Comparison of ENCODE assay signal across 12 cellular contexts in genomic region chr10:26550774-26551526, GRCh38.
DNase-seq lines count a peak whose midpoint lies in the region; ATAC-seq, FAIRE-seq and TF ChIP-seq lines count a peak whose summit lies in the region.
"Had no signal": no experiment of that assay in that cellular context is flagged by ENCODE, and none has a peak within 500 bp of the region (broad histone marks: within the 10 kb centered on the region; RNA-seq: fewer than 3 reads in every experiment).

No MANE protein-coding gene starts in this region.

- TF ChIP-seq CTCF in A673 (conservative IDR thresholded peaks at IDR 0.05; ENCODE audit: low read depth, low read length): peak; percentile 32; the same call in 1 of the 2 replicates
- no peak for TF ChIP-seq CTCF in D721Med (IDR thresholded peaks at IDR 0.05; ENCODE audit: insufficient read depth, missing control alignments)
- no peak for TF ChIP-seq CTCF in mesothelial cell of epicardium (IDR thresholded peaks at IDR 0.05; ENCODE audit: unreplicated experiment)

- intact Hi-C loops in A673 (cut with micrococcal nuclease; ENCODE audit: unreplicated experiment): no loop called here
- intact Hi-C loops in CD4-positive, alpha-beta memory T cell (cut with micrococcal nuclease): no loop called here

- no peaks in the 10 kb centered on the region for H3K36me3 Mint-ChIP-seq in mesothelial cell of epicardium
- peaks cover 78% of the 10 kb centered on the region for H3K36me3 Mint-ChIP-seq in T-helper 2 cell treated with Interferon-gamma antibody and Interleukin-4, amounts not matched to agents 5 μg/mL and 100 μg/mL, for 36 hours (ENCODE audit: low read depth)
- peaks cover 88 to 92% of the 10 kb centered on the region in 2 donors for H3K36me3 Mint-ChIP-seq in CD4-positive, alpha-beta memory T cell

- H3K4me1 Mint-ChIP-seq in mesothelial cell of epicardium: no peaks in the 10 kb centered on the region
- no peaks in the 10 kb centered on the region for H3K4me1 Mint-ChIP-seq in T-helper 2 cell treated with Interferon-gamma antibody and Interleukin-4, amounts not matched to agents 5 μg/mL and 100 μg/mL, for 36 hours (ENCODE audit: low read depth)
- peaks cover 0 to 23% (median 15%) of the 10 kb centered on the region in 4 donors for H3K4me1 Mint-ChIP-seq in CD4-positive, alpha-beta memory T cell

- H3K4me3 ChIP-seq in A673 (ENCODE audit: low read depth, low read length, poor library complexity, severe bottlenecking): no peak overlapping the region
- no peak overlapping the region for H3K4me3 ChIP-seq in CD4-positive, alpha-beta memory T cell (ENCODE audit: low read length in 2 of 2)
- H3K4me3 ChIP-seq: gastroesophageal sphincter had no signal

- H3K27me3 ChIP-seq in A673 (replicated peaks; ENCODE audit: insufficient read depth, low read depth, low read length, poor library complexity): no peaks in the 10 kb centered on the region
- H3K27me3 ChIP-seq in CD4-positive, alpha-beta memory T cell (ENCODE audit: insufficient read depth, low read length): no peaks in the 10 kb centered on the region

- POLR2A ChIA-PET in A673 (lab: Charles Lee; ENCODE audit: low non-redundant PET): no interaction called here
- POLR2A ChIA-PET in CD4-positive, alpha-beta memory T cell (lab: Charles Lee; ENCODE audit: partially characterized antibody): no interaction called here

- H3K27me3 Mint-ChIP-seq in mesothelial cell of epicardium (ENCODE audit: low read depth): no peaks in the 10 kb centered on the region
- H3K27me3 Mint-ChIP-seq in T-helper 2 cell treated with Interferon-gamma antibody and Interleukin-4, amounts not matched to agents 5 μg/mL and 100 μg/mL, for 36 hours (ENCODE audit: low read depth): no peaks in the 10 kb centered on the region
- no peaks in the 10 kb centered on the region for H3K27me3 Mint-ChIP-seq in CD4-positive, alpha-beta memory T cell

- CTCF ChIA-PET in A673 (lab: Charles Lee): no interaction called here
- CTCF ChIA-PET in CD4-positive, alpha-beta memory T cell (lab: Charles Lee; ENCODE audit: partially characterized antibody): interaction anchor here (1.0 to 1.3 kb wide), 3 partner anchors 11 to 215 kb away, joined by 3 to 4 read pairs (median 3); no protein-coding TSS in a partner anchor

- H3K27ac Mint-ChIP-seq in mesothelial cell of epicardium: no peak overlapping the region
- H3K27ac Mint-ChIP-seq in T-helper 2 cell treated with Interferon-gamma antibody and Interleukin-4, amounts not matched to agents 5 μg/mL and 100 μg/mL, for 36 hours: no peak overlapping the region
- peak overlapping the region in 1 of 7 donors; percentile 22 for H3K27ac Mint-ChIP-seq in CD4-positive, alpha-beta memory T cell
- H3K27ac Mint-ChIP-seq: T-helper 1 cell treated with Interleukin-12 subunit alpha and Interleukin-12 subunit beta and Interleukin-4 antibody, amounts not matched to agents 30 μg/mL and 1 μg/mL, for 36 hours had no signal

- peak; percentile 36 for DNase-seq in A673 (ENCODE audit: low spot score)
- peak; percentile 25 for DNase-seq in cerebellar cortex (ENCODE audit: low spot score)
- DNase-seq in D721Med (ENCODE audit: insufficient read length, low spot score): no peak
- DNase-seq in mesothelial cell of epicardium (ENCODE audit: low spot score in 2 of 2, unreplicated experiment in 2 of 2): no peak
- DNase-seq in T-helper 2 cell treated with Interferon-gamma antibody and Interleukin-4, amounts not matched to agents 5 μg/mL and 100 μg/mL, for 36 hours (ENCODE audit: low spot score): no peak
- DNase-seq in CD4-positive, alpha-beta memory T cell: no peak
- DNase-seq: activated CD8-positive, alpha-beta memory T cell treated with anti-CD3 and anti-CD28 coated beads, Interleukin-2, amount 50 U/mL, for 4 hours; NCI-H524 had no signal

- no peaks in the 10 kb centered on the region for H3K36me3 ChIP-seq in A673 (ENCODE audit: insufficient read depth, low read length, poor library complexity, severe bottlenecking)
- peaks cover 44% of the 10 kb centered on the region for H3K36me3 ChIP-seq in CD4-positive, alpha-beta memory T cell (ENCODE audit: insufficient read depth, low read length)
- H3K36me3 ChIP-seq: gastroesophageal sphincter had no signal

- no peaks in the 10 kb centered on the region for H3K4me1 ChIP-seq in A673 (ENCODE audit: insufficient read depth, low read length, poor library complexity, severe bottlenecking)
- H3K4me1 ChIP-seq in CD4-positive, alpha-beta memory T cell (ENCODE audit: insufficient read depth, low read length): no peaks in the 10 kb centered on the region

- no peak for FAIRE-seq in D721Med (lab: Jason Lieb, UNC)

- H3K9me3 Mint-ChIP-seq in mesothelial cell of epicardium: peaks cover 19% of the 10 kb centered on the region
- H3K9me3 Mint-ChIP-seq in T-helper 2 cell treated with Interferon-gamma antibody and Interleukin-4, amounts not matched to agents 5 μg/mL and 100 μg/mL, for 36 hours: peaks cover 27% of the 10 kb centered on the region
- H3K9me3 Mint-ChIP-seq in CD4-positive, alpha-beta memory T cell: peaks cover 0 to 29% (median 19%) of the 10 kb centered on the region in 8 donors

- no peak overlapping the region for H3K4me3 Mint-ChIP-seq in mesothelial cell of epicardium
- no peak overlapping the region for H3K4me3 Mint-ChIP-seq in T-helper 2 cell treated with Interferon-gamma antibody and Interleukin-4, amounts not matched to agents 5 μg/mL and 100 μg/mL, for 36 hours
- H3K4me3 Mint-ChIP-seq in CD4-positive, alpha-beta memory T cell: no peak overlapping the region
- H3K4me3 Mint-ChIP-seq: T-helper 1 cell treated with Interleukin-12 subunit alpha and Interleukin-12 subunit beta and Interleukin-4 antibody, amounts not matched to agents 30 μg/mL and 1 μg/mL, for 36 hours had no signal

- H3K27ac ChIP-seq in A673 (ENCODE audit: low read depth, low read length, poor library complexity, severe bottlenecking): no peak overlapping the region
- no peak overlapping the region for H3K27ac ChIP-seq in CD4-positive, alpha-beta memory T cell (ENCODE audit: low read depth, low read length)
- H3K27ac ChIP-seq: gastroesophageal sphincter had no signal

- no TSS peak for BruUV-seq in A673 (replicated peaks; lab: Mats Ljungman, UMichigan)

- no peaks in the 10 kb centered on the region for H3K9me3 ChIP-seq in A673 (ENCODE audit: low read depth, low read length, poor library complexity, severe bottlenecking)
- peaks cover 0 to 5% of the 10 kb centered on the region in 2 donors for H3K9me3 ChIP-seq in CD4-positive, alpha-beta memory T cell (ENCODE audit: control insufficient read depth in 1 of 2, low read length in 2 of 2)

- peak; percentile 56 for ATAC-seq in GM18511 (IDR thresholded peaks at IDR 0.05; ENCODE audit: unreplicated experiment)
- peak; percentile 62 for ATAC-seq in HG03342 (IDR thresholded peaks at IDR 0.05; ENCODE audit: unreplicated experiment)
- ATAC-seq: gastroesophageal sphincter had no signal

Comparison
In these comparisons a context has a peak if more than half of its experiments do, and no peak if none do; other contexts are left out.
1. DNase-seq: peak in A673 (single experiment) and cerebellar cortex (single experiment); none in D721Med (single experiment), mesothelial cell of epicardium (0 of 2), T-helper 2 cell treated with Interferon-gamma antibody and Interleukin-4, amounts not matched to agents 5 μg/mL and 100 μg/mL, for 36 hours (single experiment) and CD4-positive, alpha-beta memory T cell (0 of 5).